1 cellular context compared by ENCODE assay signal in the genomic region with DNA sequence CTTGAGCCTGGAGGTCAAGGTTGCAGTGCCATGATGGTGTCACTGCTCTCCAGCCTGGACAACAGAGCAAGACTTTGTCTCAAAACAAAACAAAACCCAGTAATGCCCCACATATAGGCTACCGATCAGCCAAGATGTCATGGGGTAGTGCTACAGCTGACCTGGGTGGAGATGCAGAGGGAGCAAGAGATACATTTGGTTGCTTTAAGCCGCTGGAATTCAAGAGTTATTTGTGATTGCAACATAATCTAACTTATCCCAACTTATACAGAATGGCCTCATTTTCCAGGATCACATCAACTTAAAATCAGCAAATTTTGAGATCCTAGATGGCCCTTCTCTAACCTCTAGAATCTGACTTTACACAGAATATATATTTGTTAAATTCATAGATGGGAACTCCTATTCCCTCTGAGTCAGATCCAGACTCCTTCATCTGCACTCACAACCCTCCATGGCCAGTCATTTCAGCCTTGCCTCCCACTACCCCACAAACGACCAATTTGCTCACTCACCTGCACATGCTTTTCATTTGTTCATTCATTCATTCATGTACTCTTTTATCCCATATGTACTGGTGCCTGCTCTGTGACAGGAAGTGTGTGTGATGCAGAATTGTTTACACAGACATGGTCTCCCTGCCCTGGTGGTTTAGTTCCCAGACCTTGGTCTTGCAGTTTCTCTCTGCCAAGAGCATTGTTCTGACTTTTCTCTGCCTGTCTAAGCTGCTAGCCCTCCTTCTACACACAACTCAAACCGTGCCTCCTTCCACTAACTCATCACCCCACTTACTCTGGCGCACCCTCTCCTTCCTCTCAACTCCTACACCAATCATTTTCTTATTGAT.
TF ChIP-seq lines count a peak whose summit lies in the region.

No MANE protein-coding gene starts in this region.

TF ChIP-seq in IMR-90, 13 proteins besides CTCF, POLR2A, EP300 and RAD21 (continued from another document):
- TF ChIP-seq FOS (IDR thresholded peaks at IDR 0.05; ENCODE audit: low read depth, low read length) (no peak), CHD1 (IDR thresholded peaks at IDR 0.05; ENCODE audit: low read depth, low read length) (no peak), RFX5 (IDR thresholded peaks at IDR 0.05; ENCODE audit: low read depth, low read length) (no peak), MXI1 (IDR thresholded peaks at IDR 0.05; ENCODE audit: borderline replicate concordance, low read depth, low read length) (no peak), NFE2L2 (IDR thresholded peaks at IDR 0.05; ENCODE audit: low read depth, low read length) (no peak)
